Comparison of ENCODE assay signal across 8 cellular contexts in the genomic region with DNA sequence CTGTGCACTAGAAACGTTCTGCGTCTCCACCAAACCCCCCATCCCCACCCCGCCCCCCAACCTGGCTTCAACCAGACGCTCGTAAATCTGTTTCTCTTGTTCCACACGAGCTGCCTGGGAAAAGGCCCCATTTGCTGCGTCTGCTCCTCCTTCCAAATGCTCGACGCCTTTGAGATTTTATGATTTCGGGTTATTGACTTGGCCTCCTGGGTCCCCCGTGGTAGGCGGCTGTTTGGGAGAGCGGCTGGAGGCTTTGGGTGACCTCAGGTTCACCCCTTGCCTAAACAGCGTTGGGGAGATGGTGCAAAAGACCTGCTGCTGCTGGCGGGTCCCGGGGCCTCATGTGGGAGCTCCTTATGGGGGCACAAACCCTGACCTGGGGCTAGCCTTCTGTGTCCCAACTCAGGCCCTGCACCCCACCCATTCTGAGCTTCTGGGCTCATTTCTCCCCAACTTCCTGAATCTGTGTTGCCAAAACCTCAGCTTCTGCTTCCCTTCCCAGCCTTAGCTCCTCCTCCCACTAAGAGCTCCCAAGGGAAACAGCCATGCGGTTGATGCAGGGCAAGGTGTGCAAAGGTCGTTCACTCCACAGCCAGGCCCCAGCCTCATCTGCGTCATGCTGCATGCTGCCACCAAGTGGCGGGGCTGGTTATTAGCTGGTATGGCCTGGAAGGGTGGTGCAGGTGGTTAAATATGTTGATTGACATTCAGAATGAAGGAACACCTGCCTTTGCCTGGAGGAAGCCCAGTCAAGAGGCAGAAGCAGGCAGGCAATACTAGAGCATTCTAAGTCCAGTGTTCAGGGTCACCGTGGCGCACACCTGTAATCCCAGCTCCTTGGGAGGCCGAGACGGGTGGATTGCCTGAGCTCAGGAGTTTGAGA. TPM values are rescaled to one million over a fixed set of nuclear protein-coding genes. Genes with fewer than 3 reads are reported as not detected.
DNase-seq lines count a peak whose midpoint lies in the region; ATAC-seq and TF ChIP-seq lines count a peak whose summit lies in the region.

No MANE protein-coding gene starts in this region.

- peak; percentile 69 for DNase-seq in MCF 10A (ENCODE audit: unreplicated experiment)
- no peak for DNase-seq in breast epithelium (ENCODE audit: low spot score in 2 of 2)
- DNase-seq in M059J (ENCODE audit: low read depth) = peak; percentile 72
- peak; percentile 73 for DNase-seq in SK-MEL-5 (ENCODE audit: low read depth, low spot score)
- peak; percentile 40 for DNase-seq in fibroblast of pulmonary artery (ENCODE audit: low read depth)
- peak; percentile 64 for DNase-seq in sigmoid colon
- no peak for DNase-seq in NK-92 treated with Interleukin-12 subunit alpha and Interleukin-12 subunit beta, amount 100 ng/mL, for 24 hours (lab: John Stamatoyannopoulos, UW)
- no peak for DNase-seq in T-helper 17 cell

- peak; percentile 30 for TF ChIP-seq CTCF in MCF 10A (IDR thresholded peaks at IDR 0.05; ENCODE audit: unreplicated experiment)
- TF ChIP-seq CTCF in breast epithelium (IDR thresholded peaks at IDR 0.05) = peak in 1 of 3 donors; percentile 13
- TF ChIP-seq CTCF in fibroblast of pulmonary artery (IDR thresholded peaks at IDR 0.05; ENCODE audit: low read length, missing control alignments) = peak; percentile 34
- peak in 1 of 4 experiments; percentile 40 for TF ChIP-seq CTCF in sigmoid colon (IDR thresholded peaks at IDR 0.05)

- H3K27me3 Mint-ChIP-seq in MCF 10A (ENCODE audit: insufficient read depth, unreplicated experiment) = peaks cover 21% of the 10 kb centered on the region
- peaks cover 41% of the 10 kb centered on the region for H3K27me3 Mint-ChIP-seq in T-helper 17 cell

- H3K4me1 ChIP-seq in breast epithelium (no peaks in the 10 kb centered on the region), sigmoid colon (peaks cover 0 to 51% (median 37%) of the 10 kb centered on the region in 4 donors)

- in situ Hi-C loops in SK-MEL-5 (cut with HindIII; ENCODE audit: low pct_unique_long_range_greater_than_20kb, low sequenced_read_pairs) = no loop called here

- H3K27ac ChIP-seq in breast epithelium = peak overlapping the region in 1 of 2 donors; percentile 9
- peak overlapping the region in 3 of 4 donors; percentile 55 to 57 (median 57) for H3K27ac ChIP-seq in sigmoid colon

- no peak for TF ChIP-seq EP300 in sigmoid colon (IDR thresholded peaks at IDR 0.05)

- no peaks in the 10 kb centered on the region for H3K9me3 ChIP-seq in breast epithelium
- H3K9me3 ChIP-seq in sigmoid colon = no peaks in the 10 kb centered on the region
- H3K9me3 ChIP-seq in T-helper 17 cell (ENCODE audit: control insufficient read depth, low read length, poor library complexity, severe bottlenecking) = no peaks in the 10 kb centered on the region

- H3K36me3 ChIP-seq in breast epithelium (no peaks in the 10 kb centered on the region), sigmoid colon (no peaks in the 10 kb centered on the region)

- no peak for ATAC-seq in T-helper 17 cell

- POLR2A ChIA-PET in MCF 10A (lab: Yijun Ruan, JAX) = no interaction called here

- H3K4me1 Mint-ChIP-seq in MCF 10A (ENCODE audit: insufficient read depth, unreplicated experiment) (no peaks in the 10 kb centered on the region), T-helper 17 cell (no peaks in the 10 kb centered on the region)

- H3K9me3 Mint-ChIP-seq in MCF 10A (ENCODE audit: unreplicated experiment) = no peaks in the 10 kb centered on the region

- TF ChIP-seq POLR2A in breast epithelium (IDR thresholded peaks at IDR 0.05) = no peak
- no peak for TF ChIP-seq POLR2A in sigmoid colon (IDR thresholded peaks at IDR 0.05)

- intact Hi-C loops in MCF 10A (cut with micrococcal nuclease) = no loop called here
- intact Hi-C loops in breast epithelium (cut with DNase I; ENCODE audit: low total_unique reads) = no loop called here
- intact Hi-C loops in sigmoid colon (cut with DNase I) = no loop called here

- no peaks in the 10 kb centered on the region for H3K27me3 ChIP-seq in breast epithelium
- no peaks in the 10 kb centered on the region for H3K27me3 ChIP-seq in sigmoid colon

- H3K4me3 Mint-ChIP-seq in MCF 10A (ENCODE audit: unreplicated experiment) (no peak overlapping the region), T-helper 17 cell (no peak overlapping the region)

- H3K27ac Mint-ChIP-seq in MCF 10A (ENCODE audit: low read depth, unreplicated experiment) (no peak overlapping the region), T-helper 17 cell (no peak overlapping the region)

- WGBS in sigmoid colon, 2 donors = 8 to 42% methylated on average over 24 of the region's 24 CpGs

- CTCF ChIA-PET in MCF 10A (lab: Yijun Ruan, JAX) = interaction anchor here (0.5 to 1.3 kb wide), 9 partner anchors 18 to 424 kb away, joined by 3 to 6 read pairs (median 4); no protein-coding TSS in a partner anchor

- H3K4me3 ChIP-seq in breast epithelium = no peak overlapping the region
- H3K4me3 ChIP-seq in fibroblast of pulmonary artery (replicated peaks; ENCODE audit: low read depth, low read length) = no peak overlapping the region
- no peak overlapping the region for H3K4me3 ChIP-seq in sigmoid colon

- H3K36me3 Mint-ChIP-seq in MCF 10A (ENCODE audit: insufficient read depth, unreplicated experiment) (no peaks in the 10 kb centered on the region), T-helper 17 cell (ENCODE audit: low read depth) (no peaks in the 10 kb centered on the region)

- BruUV-seq in MCF 10A (replicated peaks; lab: Mats Ljungman, UMichigan) = no TSS peak

RNA-seq across cellular contexts. Expression of gene ELN, which starts 49.1 kb away (rescaled TPM):
- total RNA-seq in MCF 10A (2022) (not detected in 2 replicates), breast epithelium (100 to 1,000 TPM in 1 of 3 donors, 10 to 100 TPM in 2; 25.9 to 134 (median 31.8) TPM), sigmoid colon (100 to 1,000 TPM in 1 of 4 donors, 10 to 100 TPM in 3; 13.3 to 174 (median 36.4) TPM), T-helper 17 cell (not detected)
- 26.2 and 65.2 TPM in 2 replicates for total RNA-seq in M059J (2014; rRNA removed; shearing (Covaris generic))
- total RNA-seq in SK-MEL-5 (2014; rRNA removed; shearing (Covaris generic)) = not detected in 2 replicates
- polyA plus RNA-seq in SK-MEL-5 (2015; cell fraction: cytosol; rRNA removed) = not detected in 2 replicates
- 0.07 TPM in 1 of 2 replicates, not detected in the other for polyA plus RNA-seq in SK-MEL-5 (2015; cell fraction: nucleus; rRNA removed)
- 10 to 100 TPM in 1 of 3 donors, 1 to 10 TPM in 2; 2.5 to 41.2 (median 6.6) TPM for polyA plus RNA-seq in sigmoid colon

Comparison
In these comparisons a context has a peak if more than half of its experiments do, and no peak if none do; other contexts are left out.
1. DNase-seq: peak in MCF 10A (single experiment), M059J (single experiment), SK-MEL-5 (single experiment), fibroblast of pulmonary artery (single experiment) and sigmoid colon (single experiment); none in breast epithelium (0 of 2), NK-92 treated with Interleukin-12 subunit alpha and Interleukin-12 subunit beta, amount 100 ng/mL, for 24 hours (single experiment) and T-helper 17 cell (0 of 3).
2. RNA of gene ELN, which starts 49.1 kb away (total RNA-seq): 26.2 to 65.2 TPM in M059J, 13.3 to 174 TPM in sigmoid colon and 25.9 to 134 TPM in breast epithelium; not detected in T-helper 17 cell, not detected in MCF 10A and not detected in SK-MEL-5; every median in the first group is over 10 times any median in the second.